ENCODE assay signal across 28 cellular contexts in genomic region chr22:22556578-22556977, GRCh38. TPM values are rescaled to one million over a fixed set of nuclear protein-coding genes. Genes with fewer than 3 reads are reported as not detected.
"Had no signal": no experiment of that assay in that cellular context is flagged by ENCODE, and none has a peak within 500 bp of the region (broad histone marks: within the 10 kb centered on the region; RNA-seq: fewer than 3 reads in every experiment).

No MANE protein-coding gene starts in this region.

- ATAC-seq: esophagus mucosa; gastrocnemius medialis; left ventricle myocardium superior; natural killer cell; right cardiac atrium; stimulated activated memory B cell treated with anti-CD40 and anti-IgM and Interleukin-4, amounts not matched to agents 10 μg/mL and 1 μg/mL and 100 μg/mL, for 72 hours; stimulated activated naive CD8-positive, alpha-beta T cell treated with anti-CD3 and anti-CD28 coated beads, Interleukin-15, Interleukin-2, amounts not matched to agents 100 U/mL and 50 U/mL, for 24 hours had no signal

- H2AFZ ChIP-seq: parathyroid adenoma had no signal

- H3K4me1 ChIP-seq: gastrocnemius medialis, parathyroid adenoma, tibial nerve, upper lobe of left lung had no signal

- DNase-seq: effector CD8-positive, alpha-beta T cell; endodermal cell; foreskin fibroblast; gastrocnemius medialis; head of caudate nucleus; left ventricle myocardium superior; natural killer cell; occipital lobe; right cardiac atrium; sigmoid colon; spleen; stimulated activated CD4-positive, alpha-beta T cell treated with anti-CD3 and anti-CD28 coated beads, Interleukin-4, amount 100 ng/mL, for 4 hours; stimulated activated naive CD8-positive, alpha-beta T cell treated with anti-CD3 and anti-CD28 coated beads, Interleukin-15, Interleukin-2, amounts not matched to agents 100 U/mL and 50 U/mL, for 24 hours; substantia nigra had no signal

- H3K79me2 ChIP-seq: parathyroid adenoma had no signal

- H3K27me3 ChIP-seq: gastrocnemius medialis, tibial nerve, upper lobe of left lung had no signal

- H3K36me3 ChIP-seq: gastrocnemius medialis, sigmoid colon, spleen, thoracic aorta, tibial nerve, upper lobe of left lung had no signal

- H3K9ac ChIP-seq: parathyroid adenoma had no signal

- H3K27ac ChIP-seq: epithelial cell of prostate, gastrocnemius medialis, parathyroid adenoma, sigmoid colon, spleen, thoracic aorta, tibial nerve, upper lobe of left lung had no signal

- H3K4me3 ChIP-seq: gastrocnemius medialis, lung, sigmoid colon, spleen, thoracic aorta, tibial nerve, upper lobe of left lung had no signal

- H3K9me3 ChIP-seq: gastrocnemius medialis, sigmoid colon, spleen, thoracic aorta, tibial nerve, upper lobe of left lung had no signal

RNA-seq across cellular contexts. Expression of gene PRAME, which starts 2.5 kb away (rescaled TPM):
- total RNA-seq: esophagus mucosa, gastrocnemius medialis, glomerular endothelial cell, left ventricle myocardium superior, mononuclear cell, natural killer cell, occipital lobe, progenitor cell of endocrine pancreas, right cardiac atrium, skeletal muscle tissue, thoracic aorta, tibial nerve had no signal
- polyA plus RNA-seq: neural cell had no signal

RNA-seq across cellular contexts. Expression of gene ZNF280A, which starts 36.5 kb away (rescaled TPM):
- total RNA-seq: esophagus mucosa, gastrocnemius medialis, left ventricle myocardium superior, lung, natural killer cell, occipital lobe, progenitor cell of endocrine pancreas, right cardiac atrium, sigmoid colon, skeletal muscle tissue, thoracic aorta, upper lobe of left lung had no signal
- polyA plus RNA-seq: keratinocyte, lung, neural cell, right cardiac atrium, sigmoid colon, spleen had no signal

RNA-seq across cellular contexts. Expression of gene ZNF280B, which starts 48.0 kb away (rescaled TPM):
- total RNA-seq: thoracic aorta had no signal
